In the genomic region with DNA sequence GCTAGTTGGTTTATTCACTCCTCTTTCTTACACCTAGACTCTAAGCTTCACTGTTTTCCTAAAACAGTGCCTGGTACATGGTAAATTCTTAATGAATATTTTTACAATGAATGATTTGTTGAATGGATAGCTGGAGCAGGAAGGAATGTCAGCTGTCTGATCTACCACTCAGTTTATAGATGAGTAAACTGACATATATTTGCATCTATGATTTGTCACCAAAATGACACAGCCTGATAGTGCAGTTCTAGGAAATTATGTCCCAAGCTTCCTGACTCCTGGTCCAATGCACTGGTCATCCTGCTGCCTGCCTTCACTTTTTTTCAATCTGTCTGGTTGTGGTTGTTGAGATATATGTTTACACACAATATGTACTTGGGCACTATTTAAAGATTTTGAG, we compare ENCODE assay signal across 20 cellular contexts.
DNase-seq lines count a peak whose midpoint lies in the region; ATAC-seq and TF ChIP-seq lines count a peak whose summit lies in the region.
"Had no signal": no experiment of that assay in that cellular context is flagged by ENCODE, and none has a peak within 500 bp of the region (broad histone marks: within the 10 kb centered on the region; RNA-seq: fewer than 3 reads in every experiment).

No MANE protein-coding gene starts in this region.

- H3K4me3 ChIP-seq in RWPE2 (ENCODE audit: severe bottlenecking) (no peak overlapping the region), fibroblast of mammary gland (ENCODE audit: control insufficient read depth, low read depth, low read length) (no peak overlapping the region)
- H3K4me3 ChIP-seq: BLaER1, body of pancreas, HAP-1 had no signal

- TF ChIP-seq CTCF in RWPE2 (IDR thresholded peaks at IDR 0.05; ENCODE audit: poor library complexity, severe bottlenecking) (no peak), fibroblast of mammary gland (conservative IDR thresholded peaks at IDR 0.05; ENCODE audit: control insufficient read depth, insufficient read depth, low read depth, low read length) (no peak)

- no peaks in the 10 kb centered on the region for H3K36me3 ChIP-seq in RWPE2 (ENCODE audit: low read depth)
- H3K36me3 ChIP-seq: HAP-1 had no signal

- peak; percentile 59 for DNase-seq in HS-27A (ENCODE audit: low read depth)
- no peak for DNase-seq in RWPE2 (ENCODE audit: low spot score)
- peak; percentile 58 for DNase-seq in fibroblast of mammary gland (ENCODE audit: low read depth)
- peak; percentile 24 for DNase-seq in stromal cell of bone marrow (ENCODE audit: low read depth)
- no peak for DNase-seq in NCI-H345 (lab: John Stamatoyannopoulos, UW)
- no peak for DNase-seq in activated CD4-positive, alpha-beta memory T cell treated with anti-CD3 and anti-CD28 coated beads, Interleukin-2, amount 10 ng/mL, durations not matched to agents 7 days and 5 days
- DNase-seq: activated CD4-positive, alpha-beta T cell treated with anti-CD3 and anti-CD28 coated beads, Interleukin-2, amount 50 U/mL, for 1 hour; activated naive CD4-positive, alpha-beta T cell treated with anti-CD3 and anti-CD28 coated beads for 36 hours; activated T-cell treated with anti-CD3 and anti-CD28 coated beads for 4 hours; body of pancreas; Calu3; Karpas-422; natural killer cell; NCI-H2171; stimulated activated CD4-positive, alpha-beta T cell treated with anti-CD3 and anti-CD28 coated beads, Interleukin-4, amount 100 ng/mL, for 4 hours had no signal

- ATAC-seq in RWPE2 (ENCODE audit: low read depth) = peak; percentile 30
- ATAC-seq in HG03025 (IDR thresholded peaks at IDR 0.05; ENCODE audit: low FRiP score, unreplicated experiment) = no peak
- ATAC-seq: body of pancreas, natural killer cell had no signal

- H3K4me3 Mint-ChIP-seq in activated CD4-positive, alpha-beta memory T cell treated with anti-CD3 and anti-CD28 coated beads, Interleukin-2, amount 10 ng/mL, durations not matched to agents 7 days and 5 days = no peak overlapping the region
- H3K4me3 Mint-ChIP-seq: activated naive CD4-positive, alpha-beta T cell treated with anti-CD3 and anti-CD28 coated beads for 36 hours; dendritic cell treated with granulocyte-macrophage colony-stimulating factor and Interleukin-4, amounts not matched to agents 40 ng/mL and 50 ng/mL, for 4 days; memory B cell; natural killer cell had no signal

- peaks cover 2% of the 10 kb centered on the region for H3K9me3 Mint-ChIP-seq in activated CD4-positive, alpha-beta memory T cell treated with anti-CD3 and anti-CD28 coated beads, Interleukin-2, amount 10 ng/mL, durations not matched to agents 7 days and 5 days
- H3K9me3 Mint-ChIP-seq: activated naive CD4-positive, alpha-beta T cell treated with anti-CD3 and anti-CD28 coated beads for 36 hours; dendritic cell treated with granulocyte-macrophage colony-stimulating factor and Interleukin-4, amounts not matched to agents 40 ng/mL and 50 ng/mL, for 4 days had no signal

- no peaks in the 10 kb centered on the region for H3K36me3 Mint-ChIP-seq in activated CD4-positive, alpha-beta memory T cell treated with anti-CD3 and anti-CD28 coated beads, Interleukin-2, amount 10 ng/mL, durations not matched to agents 7 days and 5 days (ENCODE audit: low read depth)
- H3K36me3 Mint-ChIP-seq: memory B cell, natural killer cell had no signal

- CTCF ChIA-PET in activated CD4-positive, alpha-beta memory T cell treated with anti-CD3 and anti-CD28 coated beads, Interleukin-2, amount 10 ng/mL, durations not matched to agents 7 days and 5 days (lab: Charles Lee) = no interaction called here

- peak overlapping the region; percentile 72 for H3K27ac ChIP-seq in RWPE2 (ENCODE audit: poor library complexity, severe bottlenecking)
- H3K27ac ChIP-seq: BLaER1, body of pancreas had no signal

- POLR2A ChIA-PET in activated CD4-positive, alpha-beta memory T cell treated with anti-CD3 and anti-CD28 coated beads, Interleukin-2, amount 10 ng/mL, durations not matched to agents 7 days and 5 days (lab: Charles Lee) = interaction anchor here (0.7 kb wide), 1 partner anchor 434 kb away, joined by 3 read pairs; no protein-coding TSS in a partner anchor

- no peaks in the 10 kb centered on the region for H3K9me3 ChIP-seq in RWPE2 (ENCODE audit: severe bottlenecking)
- H3K9me3 ChIP-seq: BLaER1, body of pancreas, HAP-1 had no signal

- H3K27ac Mint-ChIP-seq in activated CD4-positive, alpha-beta memory T cell treated with anti-CD3 and anti-CD28 coated beads, Interleukin-2, amount 10 ng/mL, durations not matched to agents 7 days and 5 days = no peak overlapping the region
- H3K27ac Mint-ChIP-seq: activated naive CD4-positive, alpha-beta T cell treated with anti-CD3 and anti-CD28 coated beads for 36 hours; dendritic cell treated with granulocyte-macrophage colony-stimulating factor and Interleukin-4, amounts not matched to agents 40 ng/mL and 50 ng/mL, for 4 days; memory B cell; natural killer cell had no signal

- no peaks in the 10 kb centered on the region for H3K4me1 Mint-ChIP-seq in activated CD4-positive, alpha-beta memory T cell treated with anti-CD3 and anti-CD28 coated beads, Interleukin-2, amount 10 ng/mL, durations not matched to agents 7 days and 5 days
- H3K4me1 Mint-ChIP-seq: memory B cell, natural killer cell had no signal

- no peaks in the 10 kb centered on the region for H3K27me3 Mint-ChIP-seq in activated CD4-positive, alpha-beta memory T cell treated with anti-CD3 and anti-CD28 coated beads, Interleukin-2, amount 10 ng/mL, durations not matched to agents 7 days and 5 days
- H3K27me3 Mint-ChIP-seq: dendritic cell treated with granulocyte-macrophage colony-stimulating factor and Interleukin-4, amounts not matched to agents 40 ng/mL and 50 ng/mL, for 4 days; memory B cell had no signal

- H3K27me3 ChIP-seq in RWPE2 (ENCODE audit: insufficient read depth, poor library complexity, severe bottlenecking) = no peaks in the 10 kb centered on the region
- H3K27me3 ChIP-seq: BLaER1, body of pancreas had no signal

- peaks cover 43% of the 10 kb centered on the region for H3K4me1 ChIP-seq in RWPE2 (ENCODE audit: insufficient read depth, poor library complexity, severe bottlenecking)
- H3K4me1 ChIP-seq: body of pancreas, HAP-1 had no signal

Comparison
In these comparisons a context has a peak if more than half of its experiments do, and no peak if none do; other contexts are left out.
1. DNase-seq: peak in HS-27A (single experiment), fibroblast of mammary gland (single experiment) and stromal cell of bone marrow (single experiment); none in RWPE2 (single experiment), NCI-H345 (single experiment) and activated CD4-positive, alpha-beta memory T cell treated with anti-CD3 and anti-CD28 coated beads, Interleukin-2, amount 10 ng/mL, durations not matched to agents 7 days and 5 days (single experiment).